15 cellular contexts compared by ENCODE assay signal in the genomic region with DNA sequence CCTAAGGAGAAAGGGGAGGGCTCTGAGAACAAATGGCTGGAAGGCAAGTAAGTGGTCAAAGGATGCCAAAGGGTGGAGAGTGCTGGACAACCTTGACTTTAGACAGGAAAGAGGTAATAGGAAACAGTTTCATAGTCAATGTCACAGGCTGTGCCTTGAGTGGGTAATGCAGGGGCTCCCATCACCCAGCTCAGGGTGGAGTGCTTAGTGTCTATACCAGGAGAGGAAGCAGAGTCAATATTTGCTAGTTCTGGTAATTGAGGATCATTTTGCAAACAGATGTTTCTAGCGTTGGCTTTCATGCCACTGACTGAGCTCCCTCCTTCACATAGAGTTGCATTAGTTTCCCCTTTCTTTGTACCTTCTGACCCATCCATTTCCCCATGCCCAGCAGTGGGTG.
"Had no signal": no experiment of that assay in that cellular context is flagged by ENCODE, and none has a peak within 500 bp of the region (broad histone marks: within the 10 kb centered on the region; RNA-seq: fewer than 3 reads in every experiment).

No MANE protein-coding gene starts in this region.

- DNase-seq: activated CD4-positive, alpha-beta T cell treated with anti-CD3 and anti-CD28 coated beads for 1 hour; activated CD4-positive, alpha-beta T cell treated with anti-CD3 and anti-CD28 coated beads, Interleukin-2, amount 50 U/mL, for 4 hours; activated naive CD4-positive, alpha-beta T cell treated with Interleukin-2 at 50 U/mL for 16 hours; anterior cingulate cortex; brain microvascular endothelial cell; effector memory CD4-positive, alpha-beta T cell; foreskin fibroblast; hypothalamus; occipital lobe; stimulated activated CD4-positive, alpha-beta T cell treated with anti-CD3 and anti-CD28 coated beads, Interleukin-4, amount 100 ng/mL, for 24 hours; stimulated activated naive CD8-positive, alpha-beta T cell treated with anti-CD3 and anti-CD28 coated beads, Interleukin-15, Interleukin-2, amounts not matched to agents 100 U/mL and 50 U/mL, for 24 hours; transverse colon had no signal

- H3K4me1 Mint-ChIP-seq: activated T-helper 17 cell treated with anti-CD3 and anti-CD28 coated beads, Interleukin-2, amount 50 U/mL, for 72 hours had no signal

- H3K9me3 Mint-ChIP-seq: activated T-helper 17 cell treated with anti-CD3 and anti-CD28 coated beads, Interleukin-2, amount 50 U/mL, for 72 hours; dendritic cell treated with granulocyte-macrophage colony-stimulating factor and Interleukin-4, amounts not matched to agents 40 ng/mL and 50 ng/mL, for 4 days; nephron had no signal

- H3K4me3 Mint-ChIP-seq: activated T-helper 17 cell treated with anti-CD3 and anti-CD28 coated beads, Interleukin-2, amount 50 U/mL, for 72 hours; dendritic cell treated with granulocyte-macrophage colony-stimulating factor and Interleukin-4, amounts not matched to agents 40 ng/mL and 50 ng/mL, for 4 days; nephron had no signal

- ATAC-seq: activated T-helper 17 cell treated with anti-CD3 and anti-CD28 coated beads, Interleukin-2, amount 50 U/mL, for 72 hours; stimulated activated naive CD8-positive, alpha-beta T cell treated with anti-CD3 and anti-CD28 coated beads, Interleukin-15, Interleukin-2, amounts not matched to agents 100 U/mL and 50 U/mL, for 24 hours had no signal

- H3K27ac Mint-ChIP-seq: activated T-helper 17 cell treated with anti-CD3 and anti-CD28 coated beads, Interleukin-2, amount 50 U/mL, for 72 hours; dendritic cell treated with granulocyte-macrophage colony-stimulating factor and Interleukin-4, amounts not matched to agents 40 ng/mL and 50 ng/mL, for 4 days; nephron had no signal
